Comparison of ENCODE assay signal across 10 cellular contexts in the genomic region with DNA sequence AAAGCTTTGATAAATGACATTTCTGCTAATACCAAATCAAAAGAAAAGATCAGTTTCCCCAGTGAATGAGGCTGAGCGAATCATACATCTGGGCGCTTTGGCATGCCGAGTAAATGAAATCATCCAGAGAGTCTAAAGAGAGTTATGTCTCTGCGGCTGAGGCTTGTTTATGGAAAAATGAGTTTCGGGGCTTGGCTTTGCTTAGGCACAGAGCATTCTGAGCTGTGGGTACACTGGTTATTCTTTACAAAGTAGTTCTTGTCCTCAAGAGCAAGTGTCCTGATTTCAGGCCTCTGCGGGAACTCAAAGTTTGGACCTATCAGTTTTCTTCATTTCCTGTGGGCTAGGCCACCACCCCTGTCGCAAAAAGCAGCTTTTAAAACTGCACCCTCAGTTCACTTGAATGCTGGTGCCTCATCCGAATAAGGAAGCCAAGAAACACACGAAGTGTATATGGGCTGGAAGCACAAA.
DNase-seq lines count a peak whose midpoint lies in the region; ATAC-seq, FAIRE-seq and TF ChIP-seq lines count a peak whose summit lies in the region.
"Had no signal": no experiment of that assay in that cellular context is flagged by ENCODE, and none has a peak within 500 bp of the region (broad histone marks: within the 10 kb centered on the region; RNA-seq: fewer than 3 reads in every experiment).

No MANE protein-coding gene starts in this region.

- H3K27ac ChIP-seq in SK-N-SH (ENCODE audit: low read depth in 2 of 2, low read length in 1 of 2), result peak overlapping the region in 1 of 2 experiments; percentile 81; a peak in 2 of 4 replicates
- peak overlapping the region in 1 of 4 donors; percentile 12 for H3K27ac ChIP-seq in pancreas

- no peak overlapping the region for H3K4me3 ChIP-seq in AG10803 (ENCODE audit: low read length)
- H3K4me3 ChIP-seq in SK-N-SH (ENCODE audit: low read depth in 2 of 2, low read length in 1 of 2), result no peak overlapping the region
- H3K4me3 ChIP-seq in fibroblast of the aortic adventitia (ENCODE audit: low read depth, low read length), result no peak overlapping the region
- H3K4me3 ChIP-seq in pancreas, result no peak overlapping the region

- FAIRE-seq in pancreas (lab: Jason Lieb, UNC), result no peak
- FAIRE-seq: HTR-8/SVneo had no signal

- H3K79me2 ChIP-seq in SK-N-SH (ENCODE audit: insufficient read depth), result no peaks in the 10 kb centered on the region

- H2AFZ ChIP-seq in SK-N-SH (ENCODE audit: low read depth), result peak overlapping the region; percentile 74; the same call in 1 of the 2 replicates

- H3K9me2 ChIP-seq in SK-N-SH, result no peaks in the 10 kb centered on the region

- CTCF ChIA-PET in SK-N-SH (lab: Yijun Ruan, JAX), result no interaction called here

- no peaks in the 10 kb centered on the region for H3K36me3 ChIP-seq in SK-N-SH (replicated peaks in 1 of 2; ENCODE audit: control insufficient read depth in 1 of 2, insufficient read depth in 2 of 2, low read length in 1 of 2)
- no peaks in the 10 kb centered on the region for H3K36me3 ChIP-seq in pancreas

- H4K20me1 ChIP-seq in SK-N-SH (ENCODE audit: insufficient read depth), result no peaks in the 10 kb centered on the region

- intact Hi-C loops in pancreas (cut with DNase I), result no loop called here

- peak; percentile 79 for DNase-seq in AG10803 (ENCODE audit: low read depth)
- DNase-seq in SK-N-SH, result no peak
- peak; percentile 70 for DNase-seq in fibroblast of the aortic adventitia (ENCODE audit: low read depth)
- no peak for DNase-seq in pancreas
- DNase-seq in NCI-H1105 (lab: John Stamatoyannopoulos, UW), result no peak
- no peak for DNase-seq in SKM-1 (lab: John Stamatoyannopoulos, UW; ENCODE audit: unreplicated experiment)
- DNase-seq in NCI-H146 (lab: John Stamatoyannopoulos, UW), result no peak
- DNase-seq: Caco-2 had no signal

- TF ChIP-seq EP300 in SK-N-SH (IDR thresholded peaks at IDR 0.05; ENCODE audit: borderline replicate concordance in 1 of 2, low read depth in 1 of 2, low read length in 1 of 2), result peak in 1 of 2 experiments; percentile 71; a peak in 2 of 4 replicates

- peak overlapping the region; percentile 50 for H3K4me2 ChIP-seq in SK-N-SH

- H3K9me3 ChIP-seq in SK-N-SH, result no peaks in the 10 kb centered on the region
- no peaks in the 10 kb centered on the region for H3K9me3 ChIP-seq in pancreas
- H3K9me3 ChIP-seq: Caco-2 had no signal

- WGBS in SK-N-SH (ENCODE audit: low lambda C conversion rate), result 29% methylated on average over 8 of the region's 9 CpGs
- WGBS in pancreas, 2 donors, result 85% methylated on average over 9 of the region's 9 CpGs

- peaks cover 17% of the 10 kb centered on the region for H3F3A ChIP-seq in SK-N-SH (replicated peaks; ENCODE audit: insufficient read depth)

- no peak for TF ChIP-seq RAD21 in SK-N-SH (IDR thresholded peaks at IDR 0.05; ENCODE audit: low read length)

- TF ChIP-seq CTCF in AG10803 (conservative IDR thresholded peaks at IDR 0.05; ENCODE audit: low read length) (no peak), SK-N-SH (IDR thresholded peaks at IDR 0.05) (no peak), fibroblast of the aortic adventitia (IDR thresholded peaks at IDR 0.05; ENCODE audit: insufficient read depth, low read length) (no peak), pancreas (IDR thresholded peaks at IDR 0.05) (no peak)

- no peaks in the 10 kb centered on the region for H3K27me3 ChIP-seq in SK-N-SH (ENCODE audit: insufficient read depth)
- H3K27me3 ChIP-seq in pancreas, result no peaks in the 10 kb centered on the region

- POLR2A ChIA-PET in SK-N-SH (lab: Yijun Ruan, JAX), result no interaction called here

- peak in 3 of 4 donors; percentile 8 to 44 (median 28) for ATAC-seq in pancreas
- no peak for ATAC-seq in HG03354 (IDR thresholded peaks at IDR 0.05; ENCODE audit: poor library complexity, severe bottlenecking, unreplicated experiment)

- H3K9ac ChIP-seq in SK-N-SH, result peak overlapping the region; percentile 36; the same call in 1 of the 2 replicates

- peaks cover 0 to 2% of the 10 kb centered on the region in 2 experiments; a peak in 3 of 4 replicates for H3K4me1 ChIP-seq in SK-N-SH (ENCODE audit: control insufficient read depth in 1 of 2, insufficient read depth in 2 of 2, low read depth in 1 of 2, low read length in 1 of 2)
- no peaks in the 10 kb centered on the region for H3K4me1 ChIP-seq in pancreas

TF ChIP-seq in SK-N-SH, 30 proteins besides CTCF, POLR2A, EP300 and RAD21 (continues in another document):
- TF ChIP-seq FOXM1 (IDR thresholded peaks at IDR 0.05; ENCODE audit: low read depth) (no peak), POLR2AphosphoS5 (IDR thresholded peaks at IDR 0.05; ENCODE audit: low read depth, low read length) (no peak), YY1 (IDR thresholded peaks at IDR 0.05; ENCODE audit: low read depth) (no peak), TAF1 (IDR thresholded peaks at IDR 0.05; ENCODE audit: borderline replicate concordance, low read depth, low read length) (0 out of 2 replicates have a peak, but pooled peaks have one; percentile 7), MXI1 (IDR thresholded peaks at IDR 0.05; ENCODE audit: low read depth, low read length) (no peak), FOXJ3 (CRISPR knock-in tag; IDR thresholded peaks at IDR 0.05) (no peak), MEF2A (IDR thresholded peaks at IDR 0.05; ENCODE audit: borderline replicate concordance, low read depth) (no peak), SIN3A (IDR thresholded peaks at IDR 0.05; ENCODE audit: borderline replicate concordance, low read depth, low read length) (no peak), NRF1 (IDR thresholded peaks at IDR 0.05; ENCODE audit: low read depth, low read length) (no peak), SMC3 (IDR thresholded peaks at IDR 0.05; ENCODE audit: low read depth, low read length) (no peak), CHD2 (IDR thresholded peaks at IDR 0.05; ENCODE audit: low read length, partially characterized antibody) (no peak), GABPA (IDR thresholded peaks at IDR 0.05; ENCODE audit: low read depth) (no peak), RFX5 (IDR thresholded peaks at IDR 0.05; ENCODE audit: low read length) (no peak), RXRA (IDR thresholded peaks at IDR 0.05; ENCODE audit: borderline replicate concordance, low read depth) (no peak), TCF12 (IDR thresholded peaks at IDR 0.05) (peak; percentile 86), EZH2phosphoT487 (IDR thresholded peaks at IDR 0.05; ENCODE audit: borderline replicate concordance, low read depth) (no peak), JUND (IDR thresholded peaks at IDR 0.05) (peak; percentile 61), RCOR1 (IDR thresholded peaks at IDR 0.05; ENCODE audit: low read length) (no peak)
- TF ChIP-seq, protein P1, sequence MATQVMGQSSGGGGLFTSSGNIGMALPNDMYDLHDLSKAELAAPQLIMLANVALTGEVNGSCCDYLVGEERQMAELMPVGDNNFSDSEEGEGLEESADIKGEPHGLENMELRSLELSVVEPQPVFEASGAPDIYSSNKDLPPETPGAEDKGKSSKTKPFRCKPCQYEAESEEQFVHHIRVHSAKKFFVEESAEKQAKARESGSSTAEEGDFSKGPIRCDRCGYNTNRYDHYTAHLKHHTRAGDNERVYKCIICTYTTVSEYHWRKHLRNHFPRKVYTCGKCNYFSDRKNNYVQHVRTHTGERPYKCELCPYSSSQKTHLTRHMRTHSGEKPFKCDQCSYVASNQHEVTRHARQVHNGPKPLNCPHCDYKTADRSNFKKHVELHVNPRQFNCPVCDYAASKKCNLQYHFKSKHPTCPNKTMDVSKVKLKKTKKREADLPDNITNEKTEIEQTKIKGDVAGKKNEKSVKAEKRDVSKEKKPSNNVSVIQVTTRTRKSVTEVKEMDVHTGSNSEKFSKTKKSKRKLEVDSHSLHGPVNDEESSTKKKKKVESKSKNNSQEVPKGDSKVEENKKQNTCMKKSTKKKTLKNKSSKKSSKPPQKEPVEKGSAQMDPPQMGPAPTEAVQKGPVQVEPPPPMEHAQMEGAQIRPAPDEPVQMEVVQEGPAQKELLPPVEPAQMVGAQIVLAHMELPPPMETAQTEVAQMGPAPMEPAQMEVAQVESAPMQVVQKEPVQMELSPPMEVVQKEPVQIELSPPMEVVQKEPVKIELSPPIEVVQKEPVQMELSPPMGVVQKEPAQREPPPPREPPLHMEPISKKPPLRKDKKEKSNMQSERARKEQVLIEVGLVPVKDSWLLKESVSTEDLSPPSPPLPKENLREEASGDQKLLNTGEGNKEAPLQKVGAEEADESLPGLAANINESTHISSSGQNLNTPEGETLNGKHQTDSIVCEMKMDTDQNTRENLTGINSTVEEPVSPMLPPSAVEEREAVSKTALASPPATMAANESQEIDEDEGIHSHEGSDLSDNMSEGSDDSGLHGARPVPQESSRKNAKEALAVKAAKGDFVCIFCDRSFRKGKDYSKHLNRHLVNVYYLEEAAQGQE (IDR thresholded peaks at IDR 0.05; ENCODE audit: low read depth, low read length), result no peak
- TF ChIP-seq, protein P2, sequence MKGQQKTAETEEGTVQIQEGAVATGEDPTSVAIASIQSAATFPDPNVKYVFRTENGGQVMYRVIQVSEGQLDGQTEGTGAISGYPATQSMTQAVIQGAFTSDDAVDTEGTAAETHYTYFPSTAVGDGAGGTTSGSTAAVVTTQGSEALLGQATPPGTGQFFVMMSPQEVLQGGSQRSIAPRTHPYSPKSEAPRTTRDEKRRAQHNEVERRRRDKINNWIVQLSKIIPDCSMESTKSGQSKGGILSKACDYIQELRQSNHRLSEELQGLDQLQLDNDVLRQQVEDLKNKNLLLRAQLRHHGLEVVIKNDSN (IDR thresholded peaks at IDR 0.05; ENCODE audit: borderline replicate concordance, low read depth), result no peak
- TF ChIP-seq, protein P3, sequence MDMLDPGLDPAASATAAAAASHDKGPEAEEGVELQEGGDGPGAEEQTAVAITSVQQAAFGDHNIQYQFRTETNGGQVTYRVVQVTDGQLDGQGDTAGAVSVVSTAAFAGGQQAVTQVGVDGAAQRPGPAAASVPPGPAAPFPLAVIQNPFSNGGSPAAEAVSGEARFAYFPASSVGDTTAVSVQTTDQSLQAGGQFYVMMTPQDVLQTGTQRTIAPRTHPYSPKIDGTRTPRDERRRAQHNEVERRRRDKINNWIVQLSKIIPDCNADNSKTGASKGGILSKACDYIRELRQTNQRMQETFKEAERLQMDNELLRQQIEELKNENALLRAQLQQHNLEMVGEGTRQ (IDR thresholded peaks at IDR 0.05; ENCODE audit: borderline replicate concordance, low read depth, low read length), result no peak
- TF ChIP-seq, protein P4, sequence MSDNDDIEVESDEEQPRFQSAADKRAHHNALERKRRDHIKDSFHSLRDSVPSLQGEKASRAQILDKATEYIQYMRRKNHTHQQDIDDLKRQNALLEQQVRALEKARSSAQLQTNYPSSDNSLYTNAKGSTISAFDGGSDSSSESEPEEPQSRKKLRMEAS (IDR thresholded peaks at IDR 0.05; ENCODE audit: low read depth), result peak; percentile 61; the same call in 1 of the 2 replicates

Comparison
In these comparisons a context has a peak if more than half of its experiments do, and no peak if none do; other contexts are left out.
1. DNase-seq: peak in AG10803 (single experiment) and fibroblast of the aortic adventitia (single experiment); none in SK-N-SH (single experiment), pancreas (0 of 6), NCI-H1105 (single experiment), SKM-1 (single experiment) and NCI-H146 (single experiment).